Comparison of ENCODE assay signal across 1 cellular context in genomic region chr6:87155272-87155919, GRCh38.
TF ChIP-seq lines count a peak whose summit lies in the region.

TSS of gene ZNF292 (plus strand) at chr6:87155565. CDS start at chr6:87155592, 27 bp downstream.

TF ChIP-seq in HepG2, 621 proteins besides CTCF, POLR2A, EP300 and RAD21 (continued from another document and continues in another):
- TF ChIP-seq SKIL (CRISPR knock-in tag; IDR thresholded peaks at IDR 0.05; ENCODE audit: borderline replicate concordance) (peak; percentile 94), ZNF777 (CRISPR knock-in tag; IDR thresholded peaks at IDR 0.05) (peak; percentile 81), CBX1 (IDR thresholded peaks at IDR 0.05; ENCODE audit: low read depth) (no peak), CHD2 (IDR thresholded peaks at IDR 0.05; ENCODE audit: low read depth, low read length) (peak; percentile 31; the same call in 1 of the 2 replicates), E2F1 (CRISPR knock-in tag; IDR thresholded peaks at IDR 0.05) (peak; percentile 89), TOPORS (CRISPR knock-in tag; IDR thresholded peaks at IDR 0.05) (peak; percentile 86; the same call in 1 of the 2 replicates), ZSCAN5A (CRISPR knock-in tag; IDR thresholded peaks at IDR 0.05; ENCODE audit: borderline replicate concordance) (peak; percentile 82; the same call in 1 of the 2 replicates), IRX3 (CRISPR knock-in tag; IDR thresholded peaks at IDR 0.05; ENCODE audit: borderline replicate concordance, low read depth) (peak; percentile 81; the same call in 1 of the 2 replicates), TGIF2 (CRISPR knock-in tag; IDR thresholded peaks at IDR 0.05) (peak; percentile 89), MZF1 (CRISPR knock-in tag; IDR thresholded peaks at IDR 0.05; ENCODE audit: borderline replicate concordance) (peak; percentile 81; the same call in 1 of the 2 replicates), ZNF33A (CRISPR knock-in tag; IDR thresholded peaks at IDR 0.05; ENCODE audit: borderline replicate concordance) (peak; percentile 27; the same call in 1 of the 2 replicates), ZBTB37 (CRISPR knock-in tag; IDR thresholded peaks at IDR 0.05) (peak; percentile 71; the same call in 1 of the 2 replicates), SP1 (IDR thresholded peaks at IDR 0.05) (no peak), SP1 (CRISPR knock-in tag; IDR thresholded peaks at IDR 0.05) (peak; percentile 63; the same call in 1 of the 2 replicates), MAFF (IDR thresholded peaks at IDR 0.05; ENCODE audit: low read depth, low read length) (no peak), ZBTB46 (CRISPR knock-in tag; IDR thresholded peaks at IDR 0.05; ENCODE audit: borderline replicate concordance) (no peak), TCF7 (IDR thresholded peaks at IDR 0.05; ENCODE audit: low read depth) (peak; percentile 79), ZNF543 (CRISPR knock-in tag; IDR thresholded peaks at IDR 0.05) (peak; percentile 93), HNF1B (CRISPR knock-in tag; IDR thresholded peaks at IDR 0.05) (peak; percentile 98), PHB2 (IDR thresholded peaks at IDR 0.05; ENCODE audit: partially characterized antibody) (no peak), HBP1 (CRISPR knock-in tag; IDR thresholded peaks at IDR 0.05; ENCODE audit: low read depth) (peak; percentile 90), SOX13 (IDR thresholded peaks at IDR 0.05) (peak; percentile 98), SOX13 (CRISPR knock-in tag; conservative IDR thresholded peaks at IDR 0.05 in 1 of 2, IDR thresholded peaks at IDR 0.05 in 1 of 2) (peak in 1 of 2 experiments; percentile 97; a peak in 2 of 4 replicates), ZNF3 (CRISPR knock-in tag; IDR thresholded peaks at IDR 0.05) (no peak), PHF5A (CRISPR knock-in tag; IDR thresholded peaks at IDR 0.05; ENCODE audit: low read depth, unreplicated experiment) (no peak), ZFP37 (CRISPR knock-in tag; IDR thresholded peaks at IDR 0.05; ENCODE audit: borderline replicate concordance) (peak; percentile 91), SOX6 (IDR thresholded peaks at IDR 0.05) (peak; percentile 95; the same call in 1 of the 2 replicates), SOX6 (CRISPR knock-in tag; IDR thresholded peaks at IDR 0.05) (peak; percentile 99), MBD4 (IDR thresholded peaks at IDR 0.05; ENCODE audit: borderline replicate concordance, low read length) (no peak), RCOR2 (CRISPR knock-in tag; IDR thresholded peaks at IDR 0.05) (no peak; the same call in 1 of the 2 replicates), MXD4 (CRISPR knock-in tag; IDR thresholded peaks at IDR 0.05) (peak; percentile 77), ZNF780A (CRISPR knock-in tag; IDR thresholded peaks at IDR 0.05) (peak; percentile 97; the same call in 1 of the 2 replicates), ZNF382 (CRISPR knock-in tag; IDR thresholded peaks at IDR 0.05; ENCODE audit: borderline replicate concordance) (no peak), ZNF20 (CRISPR knock-in tag; IDR thresholded peaks at IDR 0.05) (0 out of 2 replicates have a peak, but pooled peaks have one; percentile 3), JDP2 (CRISPR knock-in tag; IDR thresholded peaks at IDR 0.05; ENCODE audit: borderline replicate concordance) (peak; percentile 89; the same call in 1 of the 2 replicates), ZNF556 (CRISPR knock-in tag; IDR thresholded peaks at IDR 0.05; ENCODE audit: borderline replicate concordance) (peak; percentile 90; the same call in 1 of the 2 replicates), ZNF17 (CRISPR knock-in tag; IDR thresholded peaks at IDR 0.05) (no peak), CENPX (CRISPR knock-in tag; IDR thresholded peaks at IDR 0.05) (no peak), ZNF256 (CRISPR knock-in tag; conservative IDR thresholded peaks at IDR 0.05) (peak; percentile 28; the same call in 1 of the 2 replicates), MED1 (CRISPR knock-in tag; IDR thresholded peaks at IDR 0.05) (peak; percentile 91), FOSL2 (CRISPR knock-in tag; IDR thresholded peaks at IDR 0.05) (peak; percentile 59), MIER2 (CRISPR knock-in tag; IDR thresholded peaks at IDR 0.05) (0 out of 2 replicates have a peak, but pooled peaks have one; percentile 56), SYNCRIP (IDR thresholded peaks at IDR 0.05; ENCODE audit: insufficient read depth, low read depth, low read length) (no peak), FOXK2 (IDR thresholded peaks at IDR 0.05) (peak; percentile 27; the same call in 1 of the 2 replicates), SMAD3 (CRISPR knock-in tag; IDR thresholded peaks at IDR 0.05) (peak; percentile 81), ZNF790 (CRISPR knock-in tag; IDR thresholded peaks at IDR 0.05; ENCODE audit: borderline replicate concordance) (peak; percentile 93), TOE1 (CRISPR knock-in tag; IDR thresholded peaks at IDR 0.05) (peak; percentile 75), ZNF337 (CRISPR knock-in tag; IDR thresholded peaks at IDR 0.05; ENCODE audit: borderline replicate concordance, low read depth) (peak; percentile 96), SOX5 (CRISPR knock-in tag; IDR thresholded peaks at IDR 0.05; ENCODE audit: borderline replicate concordance) (peak; percentile 99)
- TF ChIP-seq, protein P1, sequence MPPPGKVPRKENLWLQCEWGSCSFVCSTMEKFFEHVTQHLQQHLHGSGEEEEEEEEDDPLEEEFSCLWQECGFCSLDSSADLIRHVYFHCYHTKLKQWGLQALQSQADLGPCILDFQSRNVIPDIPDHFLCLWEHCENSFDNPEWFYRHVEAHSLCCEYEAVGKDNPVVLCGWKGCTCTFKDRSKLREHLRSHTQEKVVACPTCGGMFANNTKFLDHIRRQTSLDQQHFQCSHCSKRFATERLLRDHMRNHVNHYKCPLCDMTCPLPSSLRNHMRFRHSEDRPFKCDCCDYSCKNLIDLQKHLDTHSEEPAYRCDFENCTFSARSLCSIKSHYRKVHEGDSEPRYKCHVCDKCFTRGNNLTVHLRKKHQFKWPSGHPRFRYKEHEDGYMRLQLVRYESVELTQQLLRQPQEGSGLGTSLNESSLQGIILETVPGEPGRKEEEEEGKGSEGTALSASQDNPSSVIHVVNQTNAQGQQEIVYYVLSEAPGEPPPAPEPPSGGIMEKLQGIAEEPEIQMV (CRISPR knock-in tag; IDR thresholded peaks at IDR 0.05; ENCODE audit: low read depth), result peak; percentile 86
- TF ChIP-seq, protein P2, sequence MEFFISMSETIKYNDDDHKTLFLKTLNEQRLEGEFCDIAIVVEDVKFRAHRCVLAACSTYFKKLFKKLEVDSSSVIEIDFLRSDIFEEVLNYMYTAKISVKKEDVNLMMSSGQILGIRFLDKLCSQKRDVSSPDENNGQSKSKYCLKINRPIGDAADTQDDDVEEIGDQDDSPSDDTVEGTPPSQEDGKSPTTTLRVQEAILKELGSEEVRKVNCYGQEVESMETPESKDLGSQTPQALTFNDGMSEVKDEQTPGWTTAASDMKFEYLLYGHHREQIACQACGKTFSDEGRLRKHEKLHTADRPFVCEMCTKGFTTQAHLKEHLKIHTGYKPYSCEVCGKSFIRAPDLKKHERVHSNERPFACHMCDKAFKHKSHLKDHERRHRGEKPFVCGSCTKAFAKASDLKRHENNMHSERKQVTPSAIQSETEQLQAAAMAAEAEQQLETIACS (CRISPR knock-in tag; IDR thresholded peaks at IDR 0.05), result peak; percentile 86
- TF ChIP-seq, protein P3, sequence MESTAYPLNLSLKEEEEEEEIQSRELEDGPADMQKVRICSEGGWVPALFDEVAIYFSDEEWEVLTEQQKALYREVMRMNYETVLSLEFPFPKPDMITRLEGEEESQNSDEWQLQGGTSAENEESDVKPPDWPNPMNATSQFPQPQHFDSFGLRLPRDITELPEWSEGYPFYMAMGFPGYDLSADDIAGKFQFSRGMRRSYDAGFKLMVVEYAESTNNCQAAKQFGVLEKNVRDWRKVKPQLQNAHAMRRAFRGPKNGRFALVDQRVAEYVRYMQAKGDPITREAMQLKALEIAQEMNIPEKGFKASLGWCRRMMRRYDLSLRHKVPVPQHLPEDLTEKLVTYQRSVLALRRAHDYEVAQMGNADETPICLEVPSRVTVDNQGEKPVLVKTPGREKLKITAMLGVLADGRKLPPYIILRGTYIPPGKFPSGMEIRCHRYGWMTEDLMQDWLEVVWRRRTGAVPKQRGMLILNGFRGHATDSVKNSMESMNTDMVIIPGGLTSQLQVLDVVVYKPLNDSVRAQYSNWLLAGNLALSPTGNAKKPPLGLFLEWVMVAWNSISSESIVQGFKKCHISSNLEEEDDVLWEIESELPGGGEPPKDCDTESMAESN (CRISPR knock-in tag; conservative IDR thresholded peaks at IDR 0.05), result peak; percentile 95
